In the genomic region with DNA sequence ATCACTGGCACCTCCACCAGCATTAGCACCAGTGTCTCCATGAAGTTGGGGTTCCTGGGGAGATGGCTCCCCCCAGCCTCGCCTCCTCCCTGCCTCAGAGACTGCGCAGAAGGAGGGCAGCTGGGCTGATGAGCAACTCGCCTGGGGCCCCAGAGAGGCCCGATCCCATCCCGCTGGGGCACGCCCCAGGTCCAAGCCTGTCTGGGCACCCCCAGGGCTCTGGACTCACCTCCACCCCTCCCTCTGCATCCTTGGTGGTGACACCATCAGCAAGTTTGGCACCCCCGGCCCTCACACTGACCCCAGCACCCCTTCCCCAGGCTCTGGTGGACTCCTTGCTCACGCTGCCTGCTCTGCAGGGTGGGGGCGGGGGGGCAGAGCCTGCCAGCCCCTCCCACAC, we compare ENCODE assay signal across 24 cellular contexts.
"Had no signal": no experiment of that assay in that cellular context is flagged by ENCODE, and none has a peak within 500 bp of the region (broad histone marks: within the 10 kb centered on the region; RNA-seq: fewer than 3 reads in every experiment).

No MANE protein-coding gene starts in this region.

- H3K9me3 ChIP-seq: ascending aorta, body of pancreas had no signal

- H3K27ac Mint-ChIP-seq: activated CD4-positive, alpha-beta memory T cell treated with anti-CD3 and anti-CD28 coated beads, Interleukin-2, amount 10 ng/mL, durations not matched to agents 7 days and 5 days; activated CD4-positive, alpha-beta T cell treated with anti-CD3 and anti-CD28 coated beads, Interleukin-2, amount 10 ng/mL, durations not matched to agents 7 days and 5 days; activated T-helper 2 cell treated with anti-CD3 and anti-CD28 coated beads, Interferon-gamma antibody, Interleukin-2, Interleukin-4, amounts not matched to agents 10 μg/mL and 5 μg/mL and 100 μg/mL, durations not matched to agents 14 hours and 24 hours and 36 hours; T-cell had no signal

- H3K4me3 Mint-ChIP-seq: activated CD4-positive, alpha-beta memory T cell treated with anti-CD3 and anti-CD28 coated beads, Interleukin-2, amount 10 ng/mL, durations not matched to agents 7 days and 5 days; activated CD4-positive, alpha-beta T cell treated with anti-CD3 and anti-CD28 coated beads, Interleukin-2, amount 10 ng/mL, durations not matched to agents 7 days and 5 days; T-cell had no signal

- H3K36me3 ChIP-seq: ascending aorta had no signal

- DNase-seq: activated CD4-positive, alpha-beta memory T cell treated with anti-CD3 and anti-CD28 coated beads, Interleukin-2, amount 10 ng/mL, durations not matched to agents 7 days and 5 days; activated CD4-positive, alpha-beta T cell treated with anti-CD3 and anti-CD28 coated beads, Interleukin-2, amount 10 ng/mL, durations not matched to agents 7 days and 5 days; activated CD4-positive, CD25-positive, alpha-beta regulatory T cell; activated naive CD4-positive, alpha-beta T cell treated with anti-CD3 and anti-CD28 coated beads, Interleukin-2, amount 50 U/mL, for 16 hours; activated T-cell treated with anti-CD3 and anti-CD28 coated beads for 4 hours; activated T-cell treated with anti-CD3 and anti-CD28 coated beads, Interleukin-2, amount 50 U/mL, for 48 hours; amniotic stem cell; body of pancreas; central memory CD4-positive, alpha-beta T cell; Kasumi-1; NCI-H1105 treated with DMSO at 0.1 percent for 48 hours; NCI-H1436 treated with DMSO at 0.1 percent for 48 hours; NCI-H187; NCI-H2081; NCI-H510A treated with DMSO at 0.1 percent for 48 hours; NCI-H69; NK-92 treated with Interleukin-12 subunit alpha and Interleukin-12 subunit beta, amount 100 ng/mL, for 24 hours; PC-3; SHP77 treated with DMSO at 0.1 percent for 48 hours; T-cell had no signal

- H3K4me3 ChIP-seq: ascending aorta, body of pancreas, K562 had no signal

- H3K4me1 Mint-ChIP-seq: activated CD4-positive, alpha-beta memory T cell treated with anti-CD3 and anti-CD28 coated beads, Interleukin-2, amount 10 ng/mL, durations not matched to agents 7 days and 5 days; activated CD4-positive, alpha-beta T cell treated with anti-CD3 and anti-CD28 coated beads, Interleukin-2, amount 10 ng/mL, durations not matched to agents 7 days and 5 days had no signal

- H3K27me3 ChIP-seq: ascending aorta, body of pancreas had no signal

- H3K4me1 ChIP-seq: ascending aorta, body of pancreas had no signal

- H3K27me3 Mint-ChIP-seq: activated CD4-positive, alpha-beta memory T cell treated with anti-CD3 and anti-CD28 coated beads, Interleukin-2, amount 10 ng/mL, durations not matched to agents 7 days and 5 days; activated CD4-positive, alpha-beta T cell treated with anti-CD3 and anti-CD28 coated beads, Interleukin-2, amount 10 ng/mL, durations not matched to agents 7 days and 5 days; T-cell had no signal

- H3K27ac ChIP-seq: ascending aorta, body of pancreas, VCaP had no signal

- H3K9me3 Mint-ChIP-seq: activated CD4-positive, alpha-beta memory T cell treated with anti-CD3 and anti-CD28 coated beads, Interleukin-2, amount 10 ng/mL, durations not matched to agents 7 days and 5 days; activated CD4-positive, alpha-beta T cell treated with anti-CD3 and anti-CD28 coated beads, Interleukin-2, amount 10 ng/mL, durations not matched to agents 7 days and 5 days; activated T-helper 2 cell treated with anti-CD3 and anti-CD28 coated beads, Interferon-gamma antibody, Interleukin-2, Interleukin-4, amounts not matched to agents 10 μg/mL and 5 μg/mL and 100 μg/mL, durations not matched to agents 14 hours and 24 hours and 36 hours; T-cell had no signal

- ATAC-seq: body of pancreas, K562, PC-3, T-cell had no signal
